8 cellular contexts compared by ENCODE assay signal in the genomic region with DNA sequence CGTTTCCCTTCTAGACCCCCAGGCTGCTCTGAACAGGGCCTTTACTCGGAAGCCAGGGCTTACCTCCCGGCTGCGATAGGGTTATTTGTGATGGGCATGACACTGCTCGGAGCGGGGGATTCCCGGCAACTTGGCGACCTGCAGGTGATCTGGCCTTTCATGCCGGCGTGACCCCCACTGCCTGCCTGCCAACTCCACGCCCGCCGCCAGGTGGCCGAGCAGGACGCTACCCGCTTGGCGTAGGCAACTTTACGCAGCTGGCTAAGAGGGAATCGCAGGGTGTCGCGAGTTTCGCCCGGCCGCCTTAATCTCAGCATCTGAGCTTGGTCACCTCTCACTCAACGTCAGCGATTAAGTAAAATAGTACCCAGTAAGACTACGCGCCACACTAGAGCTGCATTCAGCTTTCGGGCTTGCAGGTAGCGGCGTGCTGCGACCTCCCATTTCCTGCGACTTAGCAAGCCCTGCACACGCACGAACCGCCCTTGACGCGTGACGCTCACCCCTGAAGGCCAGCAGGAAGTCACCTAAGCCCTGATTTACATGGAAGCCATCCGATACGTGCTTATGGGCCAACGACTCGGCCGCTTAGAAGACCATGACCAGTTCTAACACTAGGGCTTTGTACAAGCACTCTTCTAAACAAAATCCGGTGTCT.
A peak's percentile ranks its signal among the peaks of the same experiment; 100 is the strongest.
DNase-seq lines count a peak whose midpoint lies in the region; ATAC-seq, FAIRE-seq and TF ChIP-seq lines count a peak whose summit lies in the region.

No MANE protein-coding gene starts in this region.

- H3K27me3 Mint-ChIP-seq in T-helper 2 cell treated with Interferon-gamma antibody and Interleukin-4, amounts not matched to agents 5 μg/mL and 100 μg/mL, for 36 hours (ENCODE audit: low read depth): no peaks in the 10 kb centered on the region

- H3K9me3 Mint-ChIP-seq in T-helper 2 cell treated with Interferon-gamma antibody and Interleukin-4, amounts not matched to agents 5 μg/mL and 100 μg/mL, for 36 hours: peaks cover 17% of the 10 kb centered on the region

- peak; percentile 40 for ATAC-seq in HG02759 (IDR thresholded peaks at IDR 0.05; ENCODE audit: unreplicated experiment)

- TF ChIP-seq CTCF in GM13976 (IDR thresholded peaks at IDR 0.05; ENCODE audit: borderline replicate concordance, control extremely low read depth, extremely low read depth, insufficient read depth, missing control alignments) (peak; percentile 90), astrocyte of the cerebellum (IDR thresholded peaks at IDR 0.05; ENCODE audit: low read depth, low read length, missing control alignments) (peak; percentile 71)

- in situ Hi-C loops in GM13976 (cut with MboI; ENCODE audit: low sequenced_read_pairs, unreplicated experiment) (no loop called here), astrocyte of the cerebellum (cut with HindIII; ENCODE audit: low sequenced_read_pairs) (no loop called here)

- DNase-seq in GM13976 (ENCODE audit: low spot score) (peak; percentile 77), NCI-H128 (lab: John Stamatoyannopoulos, UW; ENCODE audit: unreplicated experiment) (peak; percentile 88), astrocyte of the cerebellum (ENCODE audit: low read depth) (no peak), skeletal muscle cell (ENCODE audit: low read depth) (peak; percentile 23), HTR-8/SVneo (ENCODE audit: insufficient read length, low spot score) (no peak)
- DNase-seq in T-helper 2 cell treated with Interferon-gamma antibody and Interleukin-4, amounts not matched to agents 5 μg/mL and 100 μg/mL, for 36 hours (ENCODE audit: low spot score): peak; percentile 87

- peak overlapping the region; percentile 96 for H3K4me3 Mint-ChIP-seq in T-helper 2 cell treated with Interferon-gamma antibody and Interleukin-4, amounts not matched to agents 5 μg/mL and 100 μg/mL, for 36 hours

- H3K4me3 ChIP-seq in astrocyte of the cerebellum (ENCODE audit: low read depth, low read length) (peak overlapping the region; percentile 88), iPS-11a (ENCODE audit: low read depth, low read length) (peak overlapping the region; percentile 98), skeletal muscle cell (ENCODE audit: low read depth, low read length) (peak overlapping the region; percentile 91)

- no peak for FAIRE-seq in HTR-8/SVneo (lab: Jason Lieb, UNC)

- H3K4me1 Mint-ChIP-seq in T-helper 2 cell treated with Interferon-gamma antibody and Interleukin-4, amounts not matched to agents 5 μg/mL and 100 μg/mL, for 36 hours (ENCODE audit: low read depth): peaks cover 30% of the 10 kb centered on the region

- peak overlapping the region; percentile 98 for H3K27ac Mint-ChIP-seq in T-helper 2 cell treated with Interferon-gamma antibody and Interleukin-4, amounts not matched to agents 5 μg/mL and 100 μg/mL, for 36 hours

- peaks cover 49% of the 10 kb centered on the region for H3K36me3 Mint-ChIP-seq in T-helper 2 cell treated with Interferon-gamma antibody and Interleukin-4, amounts not matched to agents 5 μg/mL and 100 μg/mL, for 36 hours (ENCODE audit: low read depth)

Comparison
In these comparisons a context has a peak if more than half of its experiments do, and no peak if none do; other contexts are left out.
1. DNase-seq: peak in GM13976 (single experiment), NCI-H128 (single experiment), T-helper 2 cell treated with Interferon-gamma antibody and Interleukin-4, amounts not matched to agents 5 μg/mL and 100 μg/mL, for 36 hours (single experiment) and skeletal muscle cell (single experiment); none in astrocyte of the cerebellum (single experiment) and HTR-8/SVneo (single experiment).
2. Peak in every context shown above with its lines, with median percentiles within 50 percentile points of each other: H3K4me3 ChIP-seq.